In genomic region chr1:170986901-170987300, GRCh38 we compare ENCODE assay signal across 40 cellular contexts. TPM values are rescaled to one million over a fixed set of nuclear protein-coding genes. Genes with fewer than 3 reads are reported as not detected.
"Had no signal": no experiment of that assay in that cellular context is flagged by ENCODE, and none has a peak within 500 bp of the region (broad histone marks: within the 10 kb centered on the region; RNA-seq: fewer than 3 reads in every experiment).

No MANE protein-coding gene starts in this region.

- H3K27me3 ChIP-seq: adrenal gland, ascending aorta, body of pancreas, brain microvascular endothelial cell, breast epithelium, cardiac muscle cell had no signal

- H3K36me3 ChIP-seq: adrenal gland, ascending aorta, brain microvascular endothelial cell, breast epithelium, cardiac muscle cell had no signal

- H3K4me1 ChIP-seq: adrenal gland, ascending aorta, body of pancreas, breast epithelium had no signal

- H3K4me3 ChIP-seq: adrenal gland, ascending aorta, body of pancreas, breast epithelium, cardiac muscle cell had no signal

- H3K27ac ChIP-seq: adrenal gland, ascending aorta, body of pancreas, brain microvascular endothelial cell, breast epithelium, cardiac muscle cell had no signal

- H3K9me3 ChIP-seq: adrenal gland, ascending aorta, body of pancreas, breast epithelium had no signal

- DNase-seq: activated effector memory CD4-positive, alpha-beta T cell treated with anti-CD3 and anti-CD28 coated beads, Interleukin-2, amount 50 U/mL, for 16 hours; activated effector memory CD4-positive, alpha-beta T cell treated with Interleukin-2 at 50 U/mL for 16 hours; activated gamma-delta T cell; activated gamma-delta T cell treated with Interleukin-2 at 50 U/mL for 16 hours; activated naive CD4-positive, alpha-beta T cell; activated naive CD4-positive, alpha-beta T cell treated with anti-CD3 and anti-CD28 coated beads for 36 hours; activated naive CD4-positive, alpha-beta T cell treated with anti-CD3 and anti-CD28 coated beads, Interleukin-2, amount 10 ng/mL, durations not matched to agents 7 days and 5 days; activated naive CD4-positive, alpha-beta T cell treated with anti-CD3 and anti-CD28 coated beads, Interleukin-2, amount 50 U/mL, for 16 hours; activated naive CD4-positive, alpha-beta T cell treated with Interleukin-2 at 50 U/mL for 16 hours; activated naive CD8-positive, alpha-beta T cell treated with anti-CD3 and anti-CD28 coated beads for 36 hours; activated naive CD8-positive, alpha-beta T cell treated with anti-CD3 and anti-CD28 coated beads, Interleukin-2, amount 10 ng/mL, durations not matched to agents 7 days and 5 days; activated naive CD8-positive, alpha-beta T cell treated with anti-CD3 and anti-CD28 coated beads, Interleukin-2, amount 50 U/mL, for 24 hours; activated T-cell treated with anti-CD3 and anti-CD28 coated beads, Interleukin-2, amount 50 U/mL, for 1 hour; activated T-cell treated with anti-CD3 and anti-CD28 coated beads, Interleukin-2, amount 50 U/mL, for 24 hours; activated T-cell treated with anti-CD3 and anti-CD28 coated beads, Interleukin-2, amount 50 U/mL, for 4 hours; activated T-cell treated with anti-CD3 and anti-CD28 coated beads, Interleukin-2, amount 50 U/mL, for 48 hours; activated T-cell treated with anti-CD3 and anti-CD28 coated beads, Interleukin-2, amount 50 U/mL, for 72 hours; adrenal gland; amniotic stem cell; amygdala; anterior cingulate cortex; aorta; body of pancreas; brain microvascular endothelial cell; caudate nucleus; central memory CD4-positive, alpha-beta T cell; cerebellar nuclear complex had no signal

- ATAC-seq: activated naive CD4-positive, alpha-beta T cell treated with anti-CD3 and anti-CD28 coated beads, Interleukin-2, amount 50 U/mL, for 72 hours; activated naive CD8-positive, alpha-beta T cell treated with anti-CD3 and anti-CD28 coated beads, Interleukin-2, amount 50 U/mL, for 24 hours; activated T-cell treated with anti-CD3 and anti-CD28 coated beads, Interleukin-2, amount 50 U/mL, for 4 hours; activated T-cell treated with anti-CD3 and anti-CD28 coated beads, Interleukin-2, amount 50 U/mL, for 72 hours; activated T-helper 17 cell treated with anti-CD3 and anti-CD28 coated beads, Interleukin-2, amount 50 U/mL, for 72 hours; body of pancreas had no signal

RNA-seq across cellular contexts. Expression of gene MROH9, which starts 51.6 kb away (rescaled TPM):
- total RNA-seq: activated naive CD4-positive, alpha-beta T cell treated with anti-CD3 and anti-CD28 coated beads for 36 hours; activated naive CD4-positive, alpha-beta T cell treated with anti-CD3 and anti-CD28 coated beads, Interleukin-2, amount 50 U/mL, for 72 hours; activated naive CD8-positive, alpha-beta T cell treated with anti-CD3 and anti-CD28 coated beads for 36 hours; activated naive CD8-positive, alpha-beta T cell treated with anti-CD3 and anti-CD28 coated beads, Interleukin-2, amount 10 ng/mL, durations not matched to agents 7 days and 5 days; activated T-cell treated with anti-CD3 and anti-CD28 coated beads, Interleukin-2, amount 50 U/mL, for 4 hours; activated T-cell treated with anti-CD3 and anti-CD28 coated beads, Interleukin-2, amount 50 U/mL, for 72 hours; activated T-helper 1 cell treated with anti-CD3 and anti-CD28 coated beads, Interleukin-12 subunit alpha, Interleukin-12 subunit beta, Interleukin-2, Interleukin-4 antibody, amounts not matched to agents 30 ng/mL and 10 ng/mL and 1 ng/mL, durations not matched to agents 14 hours and 24 hours and 36 hours; activated T-helper 17 cell treated with anti-CD3 and anti-CD28 coated beads, Interleukin-2, amount 50 U/mL, for 72 hours; activated T-helper 2 cell treated with anti-CD3 and anti-CD28 coated beads, Interferon-gamma antibody, Interleukin-2, Interleukin-4, amounts not matched to agents 10 μg/mL and 5 μg/mL and 100 μg/mL, durations not matched to agents 14 hours and 24 hours and 36 hours; adrenal gland; ascending aorta; astrocyte; body of pancreas; breast epithelium; bronchial epithelial cell; cardiac muscle cell; cardiac septum; cerebellum; chondrocyte had no signal
- polyA plus RNA-seq: adipose tissue, adrenal gland, aorta, cardiac muscle cell had no signal
